Comparison of ENCODE assay signal across 16 cellular contexts in the genomic region with DNA sequence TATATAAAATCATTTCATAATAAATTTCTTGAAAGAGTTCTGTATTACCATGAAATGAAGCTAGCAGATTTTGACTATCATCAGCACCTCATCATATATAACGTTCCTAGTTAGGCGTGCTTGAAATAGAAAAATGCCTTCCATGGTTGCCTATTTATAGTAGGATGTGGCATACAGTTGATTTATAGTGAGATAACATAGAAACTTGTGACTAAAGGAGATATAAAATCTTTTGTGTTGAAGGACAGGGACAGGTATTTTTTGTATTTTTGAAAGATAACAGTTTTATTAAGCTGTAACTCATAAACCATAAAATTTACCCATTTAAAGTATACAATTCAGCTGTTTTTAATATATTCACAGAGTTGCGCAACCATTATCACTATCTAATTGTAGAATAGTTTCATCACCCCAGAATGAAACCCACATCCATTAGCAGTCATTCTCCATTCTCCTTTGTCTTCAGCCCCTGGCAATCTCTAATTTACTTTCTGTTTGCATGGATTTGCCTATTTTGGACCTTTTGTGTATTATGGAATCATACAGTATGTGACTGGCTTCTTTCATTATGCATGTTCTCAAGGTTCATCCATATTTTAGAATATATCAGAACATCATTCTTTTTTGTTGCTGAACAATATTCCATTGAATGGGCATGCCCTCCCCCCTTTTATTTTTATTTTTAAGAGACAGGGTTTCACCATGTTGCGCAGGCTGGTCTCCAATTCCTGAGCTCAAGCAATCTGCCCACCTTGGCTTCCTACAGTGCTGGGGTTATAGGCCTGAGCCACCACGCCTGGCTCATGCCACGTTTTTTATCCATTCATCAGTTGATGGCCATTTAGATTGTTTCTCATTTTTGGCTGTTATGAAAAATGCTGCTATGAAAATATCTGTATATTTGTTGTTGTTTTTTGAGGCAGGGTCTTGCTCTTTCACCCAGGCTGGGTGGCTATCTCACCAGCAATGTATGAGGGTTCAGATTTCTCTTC. TPM values are rescaled to one million over a fixed set of nuclear protein-coding genes. Genes with fewer than 3 reads are reported as not detected.
DNase-seq lines count a peak whose midpoint lies in the region; ATAC-seq and TF ChIP-seq lines count a peak whose summit lies in the region.
"Had no signal": no experiment of that assay in that cellular context is flagged by ENCODE, and none has a peak within 500 bp of the region (broad histone marks: within the 10 kb centered on the region; RNA-seq: fewer than 3 reads in every experiment).

No MANE protein-coding gene starts in this region.

- peaks cover 0 to 42% (median 20%) of the 10 kb centered on the region in 11 experiments; a peak in 15 of 22 replicates for H3K36me3 ChIP-seq in BLaER1 treated with 17β-estradiol and CSF1 and Interleukin-3, amounts not matched to agents 10 nM and 100 nM
- H3K36me3 ChIP-seq in IMR-90 (ENCODE audit: control insufficient read depth, insufficient read depth, low read length) (no peaks in the 10 kb centered on the region), adipocyte (ENCODE audit: control insufficient read depth, insufficient read depth, low read length, severe bottlenecking) (no peaks in the 10 kb centered on the region), Caco-2 (ENCODE audit: control insufficient read depth, insufficient read depth, low read length) (no peaks in the 10 kb centered on the region)

- H3K9me3 Mint-ChIP-seq in Caco-2 (ENCODE audit: unreplicated experiment): no peaks in the 10 kb centered on the region
- H3K9me3 Mint-ChIP-seq: activated naive CD4-positive, alpha-beta T cell treated with anti-CD3 and anti-CD28 coated beads, Interleukin-2, amount 50 U/mL, for 72 hours had no signal

- peaks cover 6 to 76% of the 10 kb centered on the region in 2 experiments for H3K79me1 ChIP-seq in IMR-90 (ENCODE audit: low read depth in 1 of 2, low read length in 2 of 2)

- H3K9ac ChIP-seq in BLaER1 treated with 17β-estradiol and CSF1 and Interleukin-3, amounts not matched to agents 10 nM and 100 nM: no peak overlapping the region; a peak in 1 of 22 replicates
- H3K9ac ChIP-seq in IMR-90 (ENCODE audit: low read depth, low read length) (no peak overlapping the region), adipocyte (ENCODE audit: low read length) (no peak overlapping the region)

- DNase-seq in IMR-90: no peak
- DNase-seq in adipocyte (ENCODE audit: low read depth): peak; percentile 76
- peak; percentile 65 for DNase-seq in fibroblast of villous mesenchyme (ENCODE audit: low read depth)
- DNase-seq in Caco-2: no peak
- DNase-seq in NCI-H1417 (lab: John Stamatoyannopoulos, UW): no peak
- DNase-seq: activated T-cell treated with anti-CD3 and anti-CD28 coated beads, Interleukin-2, amount 50 U/mL, for 1 hour; DMS 273 treated with DMSO at 0.1 percent for 48 hours; nephron progenitor cell; substantia nigra had no signal

- no peak overlapping the region for H4K91ac ChIP-seq in IMR-90 (ENCODE audit: insufficient read depth, low read depth, low read length)

- peaks cover 76 to 100% (median 99%) of the 10 kb centered on the region in 11 experiments for H4K20me1 ChIP-seq in BLaER1 treated with 17β-estradiol and CSF1 and Interleukin-3, amounts not matched to agents 10 nM and 100 nM
- peaks cover 49% of the 10 kb centered on the region for H4K20me1 ChIP-seq in IMR-90 (ENCODE audit: insufficient read depth, low read length)

- peak overlapping the region in 10 of 11 experiments; percentile 12 to 69 (median 58); a peak in 18 of 22 replicates for H3K4me2 ChIP-seq in BLaER1 treated with 17β-estradiol and CSF1 and Interleukin-3, amounts not matched to agents 10 nM and 100 nM
- peak overlapping the region; percentile 66; the same call in 1 of the 2 replicates for H3K4me2 ChIP-seq in IMR-90 (ENCODE audit: low read depth, low read length)

- BruUV-seq in IMR-90 (replicated peaks; lab: Mats Ljungman, UMichigan) (no TSS peak), Caco-2 (replicated peaks; lab: Mats Ljungman, UMichigan) (no TSS peak)

- no peak overlapping the region for H4K5ac ChIP-seq in IMR-90 (ENCODE audit: low read depth, low read length)

- no peak overlapping the region for H3K14ac ChIP-seq in IMR-90 (replicated peaks; ENCODE audit: low read depth, low read length)

- H3K4ac ChIP-seq in IMR-90 (ENCODE audit: low read depth, low read length): no peak overlapping the region

- H2BK15ac ChIP-seq in IMR-90 (ENCODE audit: low read depth, low read length): no peak overlapping the region

- no peaks in the 10 kb centered on the region for H3K4me1 Mint-ChIP-seq in Caco-2 (ENCODE audit: low read depth, unreplicated experiment)
- H3K4me1 Mint-ChIP-seq: nephron progenitor cell had no signal

- no peak overlapping the region for H3K23ac ChIP-seq in IMR-90 (ENCODE audit: low read depth, low read length)

- dilution Hi-C loops in IMR-90 (cut with HindIII; ENCODE audit: low sequenced_read_pairs, unreplicated experiment): no loop called here

- H3K4me3 ChIP-seq in BLaER1 treated with 17β-estradiol and CSF1 and Interleukin-3, amounts not matched to agents 10 nM and 100 nM: no peak overlapping the region
- no peak overlapping the region for H3K4me3 ChIP-seq in IMR-90 (ENCODE audit: insufficient read depth, low read depth, low read length)
- H3K4me3 ChIP-seq in adipocyte (ENCODE audit: low read length): no peak overlapping the region
- H3K4me3 ChIP-seq in fibroblast of villous mesenchyme (ENCODE audit: low read depth, low read length): no peak overlapping the region
- no peak overlapping the region for H3K4me3 ChIP-seq in Caco-2 (ENCODE audit: low read depth, low read length)
- H3K4me3 ChIP-seq: lung had no signal

- TF ChIP-seq CTCF in IMR-90 (conservative IDR thresholded peaks at IDR 0.05; ENCODE audit: low read depth, low read length) (no peak), fibroblast of villous mesenchyme (IDR thresholded peaks at IDR 0.05; ENCODE audit: insufficient read depth, low read depth, low read length) (no peak), Caco-2 (IDR thresholded peaks at IDR 0.05; ENCODE audit: insufficient read depth in 1 of 2, low read depth in 1 of 2, low read length in 1 of 2, severe bottlenecking in 1 of 2, unreplicated experiment in 1 of 2) (no peak)

- TF ChIP-seq RAD21 in IMR-90 (IDR thresholded peaks at IDR 0.05; ENCODE audit: low read length): no peak

- H3K18ac ChIP-seq in IMR-90 (ENCODE audit: low read depth, low read length): no peak overlapping the region

- no peaks in the 10 kb centered on the region for H3K36me3 Mint-ChIP-seq in Caco-2 (ENCODE audit: insufficient read depth, unreplicated experiment)
- H3K36me3 Mint-ChIP-seq: activated naive CD4-positive, alpha-beta T cell treated with anti-CD3 and anti-CD28 coated beads, Interleukin-2, amount 50 U/mL, for 72 hours had no signal

- H3K9me1 ChIP-seq in IMR-90 (ENCODE audit: insufficient read depth, low read length): peaks cover 14% of the 10 kb centered on the region; the same call in 1 of the 2 replicates

- H3K4me3 Mint-ChIP-seq in Caco-2 (ENCODE audit: unreplicated experiment): no peak overlapping the region
- H3K4me3 Mint-ChIP-seq: B cell, nephron progenitor cell had no signal

- CTCF ChIA-PET in IMR-90 (lab: Yijun Ruan, JAX) (interaction anchor here (0.7 to 1.4 kb wide), 2 partner anchors 8 to 144 kb away, joined by 3 to 4 read pairs; no protein-coding TSS in a partner anchor), Caco-2 (lab: Charles Lee) (interaction anchor here (0.6 to 2.2 kb wide), 2 partner anchors 8 to 51 kb away, joined by 3 to 8 read pairs; no protein-coding TSS in a partner anchor)

- peaks cover 11 to 47% (median 30%) of the 10 kb centered on the region in 10 experiments; a peak in 19 of 20 replicates for H3K4me1 ChIP-seq in BLaER1 treated with 17β-estradiol and CSF1 and Interleukin-3, amounts not matched to agents 10 nM and 100 nM
- peaks cover 7% of the 10 kb centered on the region for H3K4me1 ChIP-seq in IMR-90 (ENCODE audit: control insufficient read depth, insufficient read depth, low read length)
- H3K4me1 ChIP-seq in adipocyte (ENCODE audit: control insufficient read depth, insufficient read depth, low read length): peaks cover 29% of the 10 kb centered on the region
- no peaks in the 10 kb centered on the region for H3K4me1 ChIP-seq in Caco-2

- no peaks in the 10 kb centered on the region for H3K27me3 Mint-ChIP-seq in Caco-2 (ENCODE audit: insufficient read depth, unreplicated experiment)
- H3K27me3 Mint-ChIP-seq: B cell had no signal

- no peak overlapping the region for H2BK5ac ChIP-seq in IMR-90 (ENCODE audit: low read depth, low read length, poor library complexity, severe bottlenecking)

- H3K27ac ChIP-seq in BLaER1 treated with 17β-estradiol and CSF1 and Interleukin-3, amounts not matched to agents 10 nM and 100 nM: peak overlapping the region in 9 of 11 experiments; percentile 15 to 58 (median 48); a peak in 15 of 22 replicates
- no peak overlapping the region for H3K27ac ChIP-seq in IMR-90 (ENCODE audit: insufficient read depth, low read length)

- WGBS in IMR-90 (ENCODE audit: extremely low coverage in 2 of 2, insufficient read length in 1 of 2), 2 experiments: 80% methylated on average over 1 of the region's 6 CpGs; no CpG with 5 or more reads in 1 of the 2 experiments

- POLR2A ChIA-PET in IMR-90 (lab: Charles Lee; ENCODE audit: unreplicated experiment): no interaction called here
- POLR2A ChIA-PET in Caco-2 (lab: Charles Lee): no interaction called here

- TF ChIP-seq POLR2A in IMR-90 (IDR thresholded peaks at IDR 0.05; ENCODE audit: low read depth, low read length): no peak

- no peak for ATAC-seq in IMR-90 (ENCODE audit: low read depth)
- no peak for ATAC-seq in GM18909 (IDR thresholded peaks at IDR 0.05; ENCODE audit: poor library complexity, unreplicated experiment)
- no peak for ATAC-seq in HG02970 (IDR thresholded peaks at IDR 0.05; ENCODE audit: low FRiP score, unreplicated experiment)
- ATAC-seq: activated naive CD4-positive, alpha-beta T cell treated with anti-CD3 and anti-CD28 coated beads, Interleukin-2, amount 50 U/mL, for 72 hours; Right ventricle myocardium inferior had no signal

- H2BK120ac ChIP-seq in IMR-90 (ENCODE audit: low read depth, low read length): no peak overlapping the region

- H2BK20ac ChIP-seq in IMR-90 (ENCODE audit: low read depth, low read length): no peak overlapping the region

- peaks cover 0 to 5% (median 0%) of the 10 kb centered on the region in 11 experiments; a peak in 1 of 22 replicates for H3K9me3 ChIP-seq in BLaER1 treated with 17β-estradiol and CSF1 and Interleukin-3, amounts not matched to agents 10 nM and 100 nM (replicated peaks in 1 of 11)
- H3K9me3 ChIP-seq in IMR-90 (ENCODE audit: control insufficient read depth, insufficient read depth, low read length): no peaks in the 10 kb centered on the region
- no peaks in the 10 kb centered on the region for H3K9me3 ChIP-seq in adipocyte (ENCODE audit: control insufficient read depth, low read length)
- no peaks in the 10 kb centered on the region for H3K9me3 ChIP-seq in Caco-2

- no peaks in the 10 kb centered on the region for H3K27me3 ChIP-seq in BLaER1 treated with 17β-estradiol and CSF1 and Interleukin-3, amounts not matched to agents 10 nM and 100 nM
- no peaks in the 10 kb centered on the region for H3K27me3 ChIP-seq in IMR-90 (ENCODE audit: control insufficient read depth, insufficient read depth, low read length)
- H3K27me3 ChIP-seq in adipocyte (replicated peaks; ENCODE audit: control insufficient read depth, insufficient read depth, low read length): no peaks in the 10 kb centered on the region
- H3K27me3 ChIP-seq in Caco-2 (replicated peaks; ENCODE audit: control insufficient read depth, insufficient read depth, low read length): no peaks in the 10 kb centered on the region

- in situ Hi-C loops in IMR-90 (cut with MboI; ENCODE audit: low sequenced_read_pairs): no loop called here

- no peak overlapping the region for H2AFZ ChIP-seq in IMR-90 (replicated peaks; ENCODE audit: low read length, poor library complexity)

- intact Hi-C loops in IMR-90 (cut with micrococcal nuclease) (no loop called here), Caco-2 (cut with micrococcal nuclease; ENCODE audit: unreplicated experiment) (no loop called here)

- no peak overlapping the region for H3K56ac ChIP-seq in IMR-90 (ENCODE audit: extremely low read depth, insufficient read depth, low read length)

- no peak overlapping the region for H3K27ac Mint-ChIP-seq in Caco-2 (ENCODE audit: unreplicated experiment)
- H3K27ac Mint-ChIP-seq: B cell, nephron progenitor cell had no signal

- no peak overlapping the region for H2AK9ac ChIP-seq in IMR-90 (replicated peaks; ENCODE audit: low read depth, low read length, poor library complexity)

- no peak overlapping the region for H4K8ac ChIP-seq in IMR-90 (ENCODE audit: low read depth in 2 of 2, low read length in 2 of 2)

- H2AK5ac ChIP-seq in IMR-90 (ENCODE audit: low read depth, low read length): no peak overlapping the region

RNA-seq across cellular contexts. Expression of a gene that starts 19.5 kb away (rescaled TPM):
- total RNA-seq in IMR-90 (2012; rRNA removed): 15.8 and 20.3 TPM in 2 replicates
- polyA plus RNA-seq in IMR-90 (2012; rRNA removed): 7.6 and 9.4 TPM in 2 replicates
- 1.7 and 3.2 TPM in 2 replicates for polyA plus RNA-seq in IMR-90 (2012; cell fraction: cytosol; rRNA removed)
- 24.4 and 38.3 TPM in 2 replicates for polyA plus RNA-seq in IMR-90 (2012; cell fraction: nucleus; rRNA removed; ENCODE audit: low replicate concordance)
- total RNA-seq in fibroblast of villous mesenchyme: 25.4 and 30.2 TPM in 2 replicates
- total RNA-seq in Caco-2 (2022): 46.4 and 47.3 TPM in 2 replicates

RNA-seq across cellular contexts. Expression of a gene that starts 59.5 kb away (rescaled TPM):
- total RNA-seq in IMR-90 (2012; rRNA removed) (1.4 and 2.8 TPM in 2 replicates), fibroblast of villous mesenchyme (1.3 and 1.9 TPM in 2 replicates), Caco-2 (2022) (1.8 and 1.9 TPM in 2 replicates)
- 2.4 and 2.6 TPM in 2 replicates for polyA plus RNA-seq in IMR-90 (2012; rRNA removed)
- 0.44 and 0.71 TPM in 2 replicates for polyA plus RNA-seq in IMR-90 (2012; cell fraction: cytosol; rRNA removed)
- polyA plus RNA-seq in IMR-90 (2012; cell fraction: nucleus; rRNA removed; ENCODE audit: low replicate concordance): 0.13 and 1.4 TPM in 2 replicates

Comparison
In these comparisons a context has a peak if more than half of its experiments do, and no peak if none do; other contexts are left out.
1. DNase-seq: peak in adipocyte (single experiment) and fibroblast of villous mesenchyme (single experiment); none in IMR-90 (single experiment), Caco-2 (0 of 2) and NCI-H1417 (0 of 3).